24 cellular contexts compared by ENCODE assay signal in the genomic region with DNA sequence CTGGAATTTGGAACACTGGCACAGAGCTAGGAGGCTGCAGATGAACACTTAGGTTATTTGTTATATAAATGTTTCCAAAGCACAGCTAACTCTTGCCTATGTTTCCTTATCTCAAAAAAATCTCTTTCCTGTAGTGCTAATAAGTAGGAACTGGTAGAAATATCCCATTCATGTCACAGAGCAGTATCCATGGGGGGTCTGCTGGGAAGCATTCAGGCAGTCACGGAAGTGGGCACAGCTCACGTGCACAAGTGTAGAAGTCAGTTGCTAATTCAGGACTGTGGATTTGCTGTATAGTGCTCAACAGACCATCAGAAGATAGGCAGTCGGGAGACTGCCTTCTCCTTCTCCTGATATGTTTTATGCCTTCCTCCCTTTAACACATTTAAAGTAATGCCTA.
"Had no signal": no experiment of that assay in that cellular context is flagged by ENCODE, and none has a peak within 500 bp of the region (broad histone marks: within the 10 kb centered on the region; RNA-seq: fewer than 3 reads in every experiment).

No MANE protein-coding gene starts in this region.

- H3K27me3 ChIP-seq: colonic mucosa, esophagus squamous epithelium, gastrocnemius medialis, left lung had no signal

- H3K27ac ChIP-seq: colonic mucosa, epithelial cell of prostate, esophagus squamous epithelium, gastrocnemius medialis, heart right ventricle, left lung, lower lobe of right lung had no signal

- H3K9me3 ChIP-seq: colonic mucosa, esophagus squamous epithelium, gastrocnemius medialis, left lung, lower lobe of right lung, mucosa of descending colon had no signal

- H3K4me1 ChIP-seq: colonic mucosa, esophagus squamous epithelium, gastrocnemius medialis, heart right ventricle, left lung, lower lobe of right lung had no signal

- FAIRE-seq: endometrium, islet of Langerhans, keratinocyte had no signal

- H3K4me3 ChIP-seq: colonic mucosa, esophagus squamous epithelium, gastrocnemius medialis, heart right ventricle, left lung, lower lobe of right lung, mucosa of descending colon had no signal

- H3K36me3 ChIP-seq: colonic mucosa, esophagus squamous epithelium, gastrocnemius medialis, heart right ventricle, left lung, lower lobe of right lung had no signal

- DNase-seq: colonic mucosa; cortex of kidney; effector CD8-positive, alpha-beta T cell; effector memory CD8-positive, alpha-beta T cell; endodermal cell; erythroblast; esophagus squamous epithelium; foreskin fibroblast; foreskin melanocyte; gastrocnemius medialis; glutamatergic neuron; head of caudate nucleus; heart right ventricle; hypothalamus; left cardiac atrium; left lung; left ventricle myocardium superior; lower lobe of right lung; mesenchymal stem cell; mucosa of descending colon had no signal
